In the genomic region with DNA sequence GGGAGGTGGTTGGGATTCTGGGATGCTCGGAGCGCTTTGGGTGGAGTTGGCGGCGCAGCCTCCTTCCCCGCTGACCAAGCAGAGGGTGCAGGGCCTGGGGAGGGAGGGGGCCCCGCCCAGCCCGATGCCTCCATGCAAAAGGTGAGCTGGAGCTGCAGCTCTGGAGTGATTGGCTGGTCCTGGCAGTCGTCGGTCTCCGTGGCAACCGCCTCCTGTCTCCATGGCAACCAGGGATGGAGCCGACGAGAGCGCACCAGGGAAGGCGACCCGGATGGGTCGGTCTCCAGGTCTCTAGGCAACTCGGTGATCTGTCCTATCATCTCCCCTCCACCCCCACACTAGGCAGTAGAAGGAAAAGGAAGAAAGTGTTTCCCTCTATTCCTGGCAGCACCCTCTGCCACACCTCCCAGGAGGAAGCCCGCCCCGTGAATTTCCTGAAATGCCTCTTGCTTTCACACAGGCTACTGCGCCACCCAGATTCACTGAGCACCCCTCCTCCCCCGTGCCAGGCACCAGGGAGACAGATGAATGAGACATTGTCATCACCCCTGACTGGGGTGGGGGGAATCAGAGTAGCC, we compare ENCODE assay signal across 7 cellular contexts. TPM values are rescaled to one million over a fixed set of nuclear protein-coding genes. Genes with fewer than 3 reads are reported as not detected.
DNase-seq lines count a peak whose midpoint lies in the region; ATAC-seq and TF ChIP-seq lines count a peak whose summit lies in the region.

No MANE protein-coding gene starts in this region.

- no peak overlapping the region for H2AFZ ChIP-seq in H9 (ENCODE audit: low read length)

- H3K27ac Mint-ChIP-seq in H9, result no peak overlapping the region
- H3K27ac Mint-ChIP-seq in stimulated activated effector memory CD8-positive, alpha-beta T cell treated with anti-CD3 and anti-CD28 coated beads, Interleukin-12 subunit alpha, Interleukin-12 subunit beta, amount 100 ng/mL, for 72 hours, result peak overlapping the region; percentile 54

- H3K14ac ChIP-seq in H9 (ENCODE audit: insufficient read depth, low read length), result no peak overlapping the region

- no peaks in the 10 kb centered on the region for H3K79me1 ChIP-seq in H9 (ENCODE audit: insufficient read depth, low read depth, low read length, poor library complexity, severe bottlenecking)

- peak overlapping the region; percentile 70 to 86 for H3K4me3 Mint-ChIP-seq in H9
- peak overlapping the region; percentile 77 for H3K4me3 Mint-ChIP-seq in stimulated activated effector memory CD8-positive, alpha-beta T cell treated with anti-CD3 and anti-CD28 coated beads, Interleukin-12 subunit alpha, Interleukin-12 subunit beta, amount 100 ng/mL, for 72 hours

- H3K36me3 Mint-ChIP-seq in H9 (ENCODE audit: insufficient read depth in 1 of 3, low read depth in 3 of 3), result no peaks in the 10 kb centered on the region
- peaks cover 6% of the 10 kb centered on the region for H3K36me3 Mint-ChIP-seq in stimulated activated effector memory CD8-positive, alpha-beta T cell treated with anti-CD3 and anti-CD28 coated beads, Interleukin-12 subunit alpha, Interleukin-12 subunit beta, amount 100 ng/mL, for 72 hours

- H4K20me1 ChIP-seq in H9 (ENCODE audit: control insufficient read depth, insufficient read depth, insufficient read length), result no peaks in the 10 kb centered on the region

- H3K4me1 Mint-ChIP-seq in H9, result peaks cover 14 to 15% of the 10 kb centered on the region in 2 experiments
- peaks cover 9% of the 10 kb centered on the region for H3K4me1 Mint-ChIP-seq in stimulated activated effector memory CD8-positive, alpha-beta T cell treated with anti-CD3 and anti-CD28 coated beads, Interleukin-12 subunit alpha, Interleukin-12 subunit beta, amount 100 ng/mL, for 72 hours

- H4K8ac ChIP-seq in H9 (replicated peaks; ENCODE audit: insufficient read length, low read depth, low read length), result no peak overlapping the region

- H3K23ac ChIP-seq in H9 (ENCODE audit: insufficient read length, low read depth, low read length), result no peak overlapping the region

- no peak overlapping the region for H2BK120ac ChIP-seq in H9 (ENCODE audit: low read depth, low read length, poor library complexity, severe bottlenecking)

- no peak overlapping the region for H3K18ac ChIP-seq in H9 (ENCODE audit: insufficient read length, low read depth, low read length)

- no peak overlapping the region for H3K56ac ChIP-seq in H9 (ENCODE audit: insufficient read length, low read depth, low read length)

- H2BK15ac ChIP-seq in H9 (ENCODE audit: low read depth, low read length), result no peak overlapping the region

- H2BK5ac ChIP-seq in H9 (ENCODE audit: insufficient read length, low read length), result no peak overlapping the region

- no peaks in the 10 kb centered on the region for H3K23me2 ChIP-seq in H9 (ENCODE audit: insufficient read length, low read depth, low read length, poor library complexity, severe bottlenecking)

- H3K9me3 Mint-ChIP-seq in H9, result peaks cover 0 to 2% of the 10 kb centered on the region in 2 experiments; a peak in 1 of 5 replicates
- no peaks in the 10 kb centered on the region for H3K9me3 Mint-ChIP-seq in stimulated activated effector memory CD8-positive, alpha-beta T cell treated with anti-CD3 and anti-CD28 coated beads, Interleukin-12 subunit alpha, Interleukin-12 subunit beta, amount 100 ng/mL, for 72 hours

- no peak for TF ChIP-seq CTCF in H9 (conservative IDR thresholded peaks at IDR 0.05)

- H3K9me3 ChIP-seq in H9 (ENCODE audit: control insufficient read depth, low read depth, low read length), result no peaks in the 10 kb centered on the region
- no peaks in the 10 kb centered on the region for H3K9me3 ChIP-seq in muscle layer of duodenum (ENCODE audit: control insufficient read depth in 1 of 2, low read length in 2 of 2)

- H4K5ac ChIP-seq in H9 (ENCODE audit: insufficient read length, low read depth, low read length), result no peak overlapping the region

- peak overlapping the region; percentile 56 to 70 for H3K4me3 ChIP-seq in muscle layer of duodenum (ENCODE audit: low read depth in 1 of 2, low read length in 2 of 2)

- H3K4me2 ChIP-seq in H9 (ENCODE audit: insufficient read depth, insufficient read length, low read length), result peak overlapping the region; percentile 22

- peaks cover 29% of the 10 kb centered on the region for H3K27me3 Mint-ChIP-seq in H9 (ENCODE audit: low read depth)

- H3K4me1 ChIP-seq in H9 (ENCODE audit: insufficient read depth, low read length), result peaks cover 3% of the 10 kb centered on the region; the same call in 1 of the 2 replicates
- peaks cover 0 to 17% of the 10 kb centered on the region in 2 donors for H3K4me1 ChIP-seq in muscle layer of duodenum (ENCODE audit: control insufficient read depth in 1 of 2, insufficient read depth in 2 of 2, low read length in 2 of 2)

- no peak overlapping the region for H3T11ph ChIP-seq in H9 (ENCODE audit: low read length)

- peak; percentile 74 for ATAC-seq in stimulated activated effector memory CD8-positive, alpha-beta T cell treated with anti-CD3 and anti-CD28 coated beads, Interleukin-12 subunit alpha, Interleukin-12 subunit beta, amount 100 ng/mL, for 72 hours
- ATAC-seq in GM21786 (IDR thresholded peaks at IDR 0.05; ENCODE audit: unreplicated experiment), result no peak

- no CpG with 5 or more reads among the region's 22 CpGs for WGBS in H9 (ENCODE audit: extremely low coverage, insufficient read length, low lambda C conversion rate)

- H3K27ac ChIP-seq in H9 (ENCODE audit: insufficient read length, low read depth, low read length) (no peak overlapping the region), muscle layer of duodenum (ENCODE audit: low read length) (no peak overlapping the region)

- DNase-seq in H9, result peak; percentile 94
- peak; percentile 54 for DNase-seq in NCI-H82 treated with DMSO at 0.1 percent for 48 hours (lab: John Stamatoyannopoulos, UW; ENCODE audit: unreplicated experiment)
- DNase-seq in activated effector memory CD4-positive, alpha-beta T cell treated with Interleukin-2 at 50 U/mL for 16 hours, result peak; percentile 39
- DNase-seq in fibroblast of gingiva (ENCODE audit: low read depth), result peak; percentile 21
- DNase-seq in stimulated activated effector memory CD8-positive, alpha-beta T cell treated with anti-CD3 and anti-CD28 coated beads, Interleukin-12 subunit alpha, Interleukin-12 subunit beta, amount 100 ng/mL, for 72 hours (ENCODE audit: low spot score in 2 of 2), result peak; percentile 54 to 81

- no peaks in the 10 kb centered on the region for H3K79me2 ChIP-seq in H9 (ENCODE audit: insufficient read depth, low read length)

- peaks cover 0 to 4% of the 10 kb centered on the region in 2 donors for H3K36me3 ChIP-seq in muscle layer of duodenum (ENCODE audit: control insufficient read depth in 1 of 2, insufficient read depth in 2 of 2, low read length in 2 of 2)

- no peak overlapping the region for H2BK12ac ChIP-seq in H9 (ENCODE audit: insufficient read length, low read depth, low read length)

- H3K4ac ChIP-seq in H9 (ENCODE audit: low read depth, low read length), result no peak overlapping the region

- no peak overlapping the region for H2BK20ac ChIP-seq in H9 (ENCODE audit: low read depth, low read length, poor library complexity, severe bottlenecking)

- H2AK5ac ChIP-seq in H9 (ENCODE audit: insufficient read length, low read length), result no peak overlapping the region

- H3K9ac ChIP-seq in H9 (ENCODE audit: extremely low read depth, insufficient read length, low read length), result no peak overlapping the region

- H4K91ac ChIP-seq in H9 (ENCODE audit: insufficient read length, low read depth, low read length), result no peak overlapping the region

- H3K27me3 ChIP-seq in H9 (ENCODE audit: insufficient read depth, low read length), result no peaks in the 10 kb centered on the region
- no peaks in the 10 kb centered on the region for H3K27me3 ChIP-seq in muscle layer of duodenum (ENCODE audit: low read depth, low read length)

RNA-seq across cellular contexts. Expression of a gene that starts 0.6 kb away (rescaled TPM):
- 6.4 and 8.0 TPM in 2 replicates for total RNA-seq in H9 (2021)

RNA-seq across cellular contexts. Expression of a gene that starts 22.1 kb away (rescaled TPM):
- 127 and 137 TPM in 2 replicates for total RNA-seq in H9 (2021)

Comparison
In these comparisons a context has a peak if more than half of its experiments do, and no peak if none do; other contexts are left out.
1. DNase-seq: peak in every context shown above with its lines; median percentile 94 in H9; 68 in stimulated activated effector memory CD8-positive, alpha-beta T cell treated with anti-CD3 and anti-CD28 coated beads, Interleukin-12 subunit alpha, Interleukin-12 subunit beta, amount 100 ng/mL, for 72 hours; 54 in NCI-H82 treated with DMSO at 0.1 percent for 48 hours; 39 in activated effector memory CD4-positive, alpha-beta T cell treated with Interleukin-2 at 50 U/mL for 16 hours; 21 in fibroblast of gingiva.